Comparison of ENCODE assay signal across 22 cellular contexts in the genomic region with DNA sequence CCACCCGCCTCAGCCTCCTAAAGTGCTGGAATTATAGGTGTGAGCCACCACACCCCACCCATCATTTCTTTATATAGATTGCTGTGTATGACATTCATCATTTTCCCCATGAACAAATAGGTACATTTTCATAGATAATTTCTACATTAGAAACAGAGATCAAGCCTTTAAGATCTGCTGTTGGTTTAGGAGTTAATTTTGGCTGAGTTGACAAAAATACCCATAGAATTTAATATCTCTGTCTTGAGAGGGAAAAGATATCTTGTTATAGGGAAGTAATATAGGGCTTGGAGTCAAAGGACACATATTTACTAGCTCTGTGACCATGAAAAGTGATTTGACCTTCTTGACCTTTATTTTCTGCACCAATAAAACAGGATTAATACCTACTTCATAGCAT. TPM values are rescaled to one million over a fixed set of nuclear protein-coding genes. Genes with fewer than 3 reads are reported as not detected.
DNase-seq lines count a peak whose midpoint lies in the region; ATAC-seq, FAIRE-seq and TF ChIP-seq lines count a peak whose summit lies in the region.
"Had no signal": no experiment of that assay in that cellular context is flagged by ENCODE, and none has a peak within 500 bp of the region (broad histone marks: within the 10 kb centered on the region; RNA-seq: fewer than 3 reads in every experiment).

No MANE protein-coding gene starts in this region.

- TF ChIP-seq EP300 in A549 (IDR thresholded peaks at IDR 0.05) (no peak), K562 (IDR thresholded peaks at IDR 0.05; ENCODE audit: low read length) (no peak)

- H3K9me3 ChIP-seq in A549 (peaks cover 3% of the 10 kb centered on the region; the same call in 1 of the 3 replicates), K562 (replicated peaks; ENCODE audit: control insufficient read depth, insufficient read depth, low read depth, low read length) (no peaks in the 10 kb centered on the region)

- BruUV-seq in K562 (replicated peaks; lab: Mats Ljungman, UMichigan) = no TSS peak

- intact Hi-C loops in K562 (cut with micrococcal nuclease) = no loop called here

- FAIRE-seq in A549 (lab: Jason Lieb, UNC) (no peak), GM12892 (lab: Jason Lieb, UNC) (peak; percentile 27), K562 (lab: Jason Lieb, UNC) (no peak)
- FAIRE-seq: A204.1, D721Med, G401.6, GM12891, GM18507 had no signal

- peaks cover 0 to 5% of the 10 kb centered on the region in 2 experiments; a peak in 1 of 5 replicates for H3K27me3 ChIP-seq in K562 (ENCODE audit: control insufficient read depth in 2 of 2, insufficient read depth in 2 of 2, low read length in 2 of 2)
- H3K27me3 ChIP-seq: BLaER1 treated with 17β-estradiol and CSF1 and Interleukin-3, amounts not matched to agents 10 nM and 100 nM had no signal

- in situ Hi-C loops in K562 (cut with MboI) = no loop called here

- DNase-seq in A549 (ENCODE audit: low read depth in 1 of 2, low spot score in 1 of 2) = no peak
- DNase-seq in GM12892 (ENCODE audit: insufficient read length) = no peak
- DNase-seq in K562 (ENCODE audit: extremely low read depth in 1 of 4, low spot score in 3 of 4) = no peak
- no peak for DNase-seq in anterior cingulate cortex (lab: John Stamatoyannopoulos, UW)
- DNase-seq: 8988T; AML-193; Caco-2; Calu3; CD4-positive, alpha-beta T cell; CD8-positive, alpha-beta T cell; DMS79 treated with DMSO at 0.1 percent for 48 hours; GF-D8 had no signal

- H3K4me2 ChIP-seq in A549 = no peak overlapping the region
- no peak overlapping the region for H3K4me2 ChIP-seq in K562 (ENCODE audit: insufficient read depth, low read length)
- H3K4me2 ChIP-seq: BLaER1 treated with 17β-estradiol and CSF1 and Interleukin-3, amounts not matched to agents 10 nM and 100 nM had no signal

- CTCF ChIA-PET in A549 (lab: Yijun Ruan, JAX) (no interaction called here), K562 (lab: Yijun Ruan, JAX; ENCODE audit: low intra/inter-chr PET ratio) (no interaction called here)

- no peak overlapping the region for H3K4me3 ChIP-seq in A549
- H3K4me3 ChIP-seq in K562 = no peak overlapping the region
- H3K4me3 ChIP-seq: BLaER1 treated with 17β-estradiol and CSF1 and Interleukin-3, amounts not matched to agents 10 nM and 100 nM had no signal

- no peak overlapping the region for H2AFZ ChIP-seq in K562 (ENCODE audit: low read depth, low read length)

- H3K36me3 ChIP-seq in K562 (ENCODE audit: control insufficient read depth, insufficient read depth, low read length) = no peaks in the 10 kb centered on the region
- H3K36me3 ChIP-seq: BLaER1 treated with 17β-estradiol and CSF1 and Interleukin-3, amounts not matched to agents 10 nM and 100 nM had no signal

- TF ChIP-seq CTCF in A549 (IDR thresholded peaks at IDR 0.05) = no peak
- TF ChIP-seq CTCF in K562 (IDR thresholded peaks at IDR 0.05 in 2 of 3, conservative IDR thresholded peaks at IDR 0.05 in 1 of 3; ENCODE audit: insufficient read depth in 2 of 3, low read depth in 1 of 3, low read length in 3 of 3) = no peak

- TF ChIP-seq RAD21 in A549 (conservative IDR thresholded peaks at IDR 0.05 in 1 of 2, IDR thresholded peaks at IDR 0.05 in 1 of 2) (no peak), K562 (CRISPR knock-in tag; conservative IDR thresholded peaks at IDR 0.05 in 1 of 2, IDR thresholded peaks at IDR 0.05 in 1 of 2) (no peak)

- H3K27ac ChIP-seq in A549 = no peak overlapping the region
- H3K27ac ChIP-seq in K562 (ENCODE audit: extremely low read depth, low read depth, low read length) = no peak overlapping the region
- H3K27ac ChIP-seq: BLaER1 treated with 17β-estradiol and CSF1 and Interleukin-3, amounts not matched to agents 10 nM and 100 nM; C4-2B had no signal

- POLR2A ChIA-PET in A549 (lab: Yijun Ruan, JAX) = no interaction called here
- POLR2A ChIA-PET in K562 (lab: Yijun Ruan, JAX) = no interaction called here

- ATAC-seq in A549 = no peak
- no peak for ATAC-seq in K562
- no peak for ATAC-seq in GM21526 (IDR thresholded peaks at IDR 0.05; ENCODE audit: low FRiP score, unreplicated experiment)
- ATAC-seq: CD8-positive, alpha-beta T cell had no signal

- TF ChIP-seq POLR2A in A549 (IDR thresholded peaks at IDR 0.05; ENCODE audit: low read length) (no peak), GM12892 (IDR thresholded peaks at IDR 0.05; ENCODE audit: low read depth, low read length) (no peak), K562 (conservative IDR thresholded peaks at IDR 0.05) (no peak)

- H3K79me2 ChIP-seq in K562 (ENCODE audit: control insufficient read depth, insufficient read depth, low read length) = no peaks in the 10 kb centered on the region

- H3K9me1 ChIP-seq in K562 (ENCODE audit: control insufficient read depth, insufficient read depth, low read length) = no peaks in the 10 kb centered on the region

- no peaks in the 10 kb centered on the region for H4K20me1 ChIP-seq in K562 (replicated peaks; ENCODE audit: control insufficient read depth, insufficient read depth, low read length)
- H4K20me1 ChIP-seq: BLaER1 treated with 17β-estradiol and CSF1 and Interleukin-3, amounts not matched to agents 10 nM and 100 nM had no signal

- 94% methylated on average over 1 of the region's 1 CpG for WGBS in A549 (ENCODE audit: missing lambda C conversion rate)
- 0% methylated on average over 1 of the region's 1 CpG for WGBS in K562 (ENCODE audit: insufficient coverage, low coverage, missing lambda C conversion rate)

- H3K4me1 ChIP-seq in A549 = no peaks in the 10 kb centered on the region
- no peaks in the 10 kb centered on the region for H3K4me1 ChIP-seq in K562 (replicated peaks in 1 of 2; ENCODE audit: control insufficient read depth in 2 of 2, insufficient read depth in 2 of 2, low read length in 2 of 2)
- H3K4me1 ChIP-seq: BLaER1 treated with 17β-estradiol and CSF1 and Interleukin-3, amounts not matched to agents 10 nM and 100 nM; Caco-2 had no signal

- no peak overlapping the region for H3K9ac ChIP-seq in K562 (ENCODE audit: insufficient read depth in 1 of 2, low read depth in 2 of 2, low read length in 2 of 2)
- H3K9ac ChIP-seq: BLaER1 treated with 17β-estradiol and CSF1 and Interleukin-3, amounts not matched to agents 10 nM and 100 nM had no signal

TF ChIP-seq in A549, 52 proteins besides CTCF, POLR2A, EP300 and RAD21:
- TF ChIP-seq TFCP2L1 (CRISPR knock-in tag; IDR thresholded peaks at IDR 0.05) (no peak), MAFK (IDR thresholded peaks at IDR 0.05; ENCODE audit: partially characterized antibody) (peak; percentile 83)

TF ChIP-seq in K562, 482 proteins besides CTCF, POLR2A, EP300 and RAD21 (continues in another document):
- TF ChIP-seq YBX1 (IDR thresholded peaks at IDR 0.05) (no peak), MEF2A (IDR thresholded peaks at IDR 0.05; ENCODE audit: control insufficient read depth, low read depth, low read length) (no peak), HDAC8 (tag; IDR thresholded peaks at IDR 0.05) (no peak), SETDB1 (IDR thresholded peaks at IDR 0.05; ENCODE audit: low read length) (no peak)
- TF ChIP-seq, protein P1, sequence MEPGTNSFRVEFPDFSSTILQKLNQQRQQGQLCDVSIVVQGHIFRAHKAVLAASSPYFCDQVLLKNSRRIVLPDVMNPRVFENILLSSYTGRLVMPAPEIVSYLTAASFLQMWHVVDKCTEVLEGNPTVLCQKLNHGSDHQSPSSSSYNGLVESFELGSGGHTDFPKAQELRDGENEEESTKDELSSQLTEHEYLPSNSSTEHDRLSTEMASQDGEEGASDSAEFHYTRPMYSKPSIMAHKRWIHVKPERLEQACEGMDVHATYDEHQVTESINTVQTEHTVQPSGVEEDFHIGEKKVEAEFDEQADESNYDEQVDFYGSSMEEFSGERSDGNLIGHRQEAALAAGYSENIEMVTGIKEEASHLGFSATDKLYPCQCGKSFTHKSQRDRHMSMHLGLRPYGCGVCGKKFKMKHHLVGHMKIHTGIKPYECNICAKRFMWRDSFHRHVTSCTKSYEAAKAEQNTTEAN (CRISPR knock-in tag; IDR thresholded peaks at IDR 0.05) = no peak

RNA-seq across cellular contexts. Expression of gene LRMDA, which starts 51.8 kb away (rescaled TPM):
- 5.2 and 5.6 TPM in 2 replicates for polyA plus RNA-seq in A549 (2011; rRNA removed)
- polyA plus RNA-seq in A549 (2012; cell fraction: cytosol; rRNA removed) = 0.73 and 1.4 TPM in 2 replicates
- 0.89 and 1.5 TPM in 2 replicates for polyA plus RNA-seq in A549 (2012; cell fraction: nucleus; rRNA removed)
- 4.1 to 5.1 TPM (median 4.6 TPM) in 3 replicates for polyA plus RNA-seq in A549 (2017; fragmentation: RNase III; extraction: RNeasy Plus Mini Kit Qiagen cat#74134 plus additional on column Dnase treatment)
- 8.2 and 14.0 TPM in 2 replicates for polyA minus RNA-seq in A549 (2011; rRNA and poly(A)+ RNA removed)
- polyA plus RNA-seq in GM12892 (2012; ENCODE audit: missing spikeins) = not detected
- not detected in 2 replicates for total RNA-seq in K562 (2011; cell fraction: chromatin; rRNA removed; ENCODE audit: low replicate concordance)
- not detected in 2 replicates for total RNA-seq in K562 (2011; cell fraction: nucleolus; rRNA removed)
- total RNA-seq in K562 (2011; cell fraction: nucleoplasm; rRNA removed) = not detected in 2 replicates
- not detected in 2 replicates for total RNA-seq in K562 (2014; rRNA removed)
- not detected in 2 replicates for total RNA-seq in K562 (2014; rRNA removed; fragmentation: Illumina TruSeq; extraction: Trizol)
- total RNA-seq in K562 (2015; rRNA removed; fragmentation: Illumina TruSeq; extraction: Trizol) = 0.25 and 0.26 TPM in 2 replicates
- not detected in 2 replicates for total RNA-seq in K562 (2021)
- polyA plus RNA-seq in K562 (2011; rRNA removed) = not detected in 2 replicates
- not detected in 2 replicates for polyA plus RNA-seq in K562 (2011; cell fraction: cytosol; rRNA removed)
- polyA plus RNA-seq in K562 (2011; cell fraction: nucleus; rRNA removed) = not detected in 2 replicates
- 2.2 TPM in 1 of 2 replicates, not detected in the other for polyA plus RNA-seq in K562 (2012)
- not detected in 2 replicates for polyA plus RNA-seq in K562 (2014; fragmentation: Illumina TruSeq; extraction: Trizol)
- polyA plus RNA-seq in K562 (2014; fragmentation: Nextera tagmentation; extraction: Ambion mirVana) = not detected
- polyA plus RNA-seq in K562 (2014; rRNA removed) = not detected in 2 replicates
- polyA minus RNA-seq in K562 (2011; rRNA and poly(A)+ RNA removed) = not detected in 2 replicates
- not detected in 2 replicates for polyA minus RNA-seq in K562 (2011; cell fraction: cytosol; rRNA and poly(A)+ RNA removed)
- not detected in 2 replicates for polyA minus RNA-seq in K562 (2011; cell fraction: nucleus; rRNA and poly(A)+ RNA removed)
- total RNA-seq: B cell; CD4-positive, alpha-beta T cell; CD8-positive, alpha-beta T cell had no signal
- polyA plus RNA-seq: BJ had no signal

Comparison
In these comparisons a context has a peak if more than half of its experiments do, and no peak if none do; other contexts are left out.
1. Of the 35 proteins assayed by ChIP-seq in both K562 and A549: peak only in K562: none; only in A549: none; in both: MAFK; in neither: 34.